23 cellular contexts compared by ENCODE assay signal in genomic region chr4:36283912-36284465, GRCh38. TPM values are rescaled to one million over a fixed set of nuclear protein-coding genes. Genes with fewer than 3 reads are reported as not detected.
A peak's percentile ranks its signal among the peaks of the same experiment; 100 is the strongest.
DNase-seq lines count a peak whose midpoint lies in the region; ATAC-seq and TF ChIP-seq lines count a peak whose summit lies in the region.
"Had no signal": no experiment of that assay in that cellular context is flagged by ENCODE, and none has a peak within 500 bp of the region (broad histone marks: within the 10 kb centered on the region; RNA-seq: fewer than 3 reads in every experiment).

No MANE protein-coding gene starts in this region.

- H3K27ac ChIP-seq in CD4-positive, alpha-beta T cell (ENCODE audit: low read depth, low read length): no peak overlapping the region
- no peak overlapping the region for H3K27ac ChIP-seq in Karpas-422 (ENCODE audit: low read length)
- H3K27ac ChIP-seq: thoracic aorta had no signal

- H3K9me2 ChIP-seq in Karpas-422 (replicated peaks; ENCODE audit: insufficient read depth, low read length): no peaks in the 10 kb centered on the region

- H3K9ac ChIP-seq in Karpas-422 (ENCODE audit: low read length): no peak overlapping the region

- H3K36me3 Mint-ChIP-seq in CD4-positive, alpha-beta T cell (ENCODE audit: low read depth): no peaks in the 10 kb centered on the region
- H3K36me3 Mint-ChIP-seq in central memory CD8-positive, alpha-beta T cell (ENCODE audit: insufficient read depth): peaks cover 34% of the 10 kb centered on the region
- H3K36me3 Mint-ChIP-seq in natural killer cell: peaks cover 13% of the 10 kb centered on the region
- H3K36me3 Mint-ChIP-seq: mesothelial cell of epicardium had no signal

- POLR2A ChIA-PET in CD4-positive, alpha-beta T cell (lab: Charles Lee): no interaction called here

- CTCF ChIA-PET in CD4-positive, alpha-beta T cell (lab: Charles Lee): no interaction called here

- H3K36me3 ChIP-seq in Karpas-422 (ENCODE audit: insufficient read depth, low read length): no peaks in the 10 kb centered on the region
- H3K36me3 ChIP-seq: adrenal gland, sigmoid colon, thoracic aorta had no signal

- no peaks in the 10 kb centered on the region for H3K9me3 ChIP-seq in CD4-positive, alpha-beta T cell (ENCODE audit: control insufficient read depth, low read length)
- no peaks in the 10 kb centered on the region; the same call in none of the 2 replicates for H3K9me3 ChIP-seq in Karpas-422 (ENCODE audit: low read length)
- H3K9me3 ChIP-seq: sigmoid colon, thoracic aorta had no signal

- no peak overlapping the region for H2AFZ ChIP-seq in Karpas-422 (ENCODE audit: low read length)

- TF ChIP-seq CTCF in CD4-positive, alpha-beta T cell (IDR thresholded peaks at IDR 0.05): no peak
- no peak for TF ChIP-seq CTCF in natural killer cell (IDR thresholded peaks at IDR 0.05)

- H3K4me1 Mint-ChIP-seq in CD4-positive, alpha-beta T cell (ENCODE audit: low read depth): peaks cover 20% of the 10 kb centered on the region
- H3K4me1 Mint-ChIP-seq in central memory CD8-positive, alpha-beta T cell: peaks cover 86% of the 10 kb centered on the region
- H3K4me1 Mint-ChIP-seq in natural killer cell: peaks cover 93 to 98% of the 10 kb centered on the region in 2 donors

- no peaks in the 10 kb centered on the region for H3K4me1 ChIP-seq in Karpas-422 (ENCODE audit: low read length)
- H3K4me1 ChIP-seq: adrenal gland had no signal

- no peaks in the 10 kb centered on the region for H3K79me2 ChIP-seq in Karpas-422 (ENCODE audit: low read length)

- no peak for DNase-seq in CD4-positive, alpha-beta T cell
- DNase-seq in G401 (ENCODE audit: low spot score) (peak; percentile 13), natural killer cell (no peak), Karpas-422 (no peak), DMS53 (lab: John Stamatoyannopoulos, UW) (no peak)
- no peak for DNase-seq in central memory CD8-positive, alpha-beta T cell (ENCODE audit: low spot score in 2 of 2)
- DNase-seq: adrenal gland; AML-193; cerebellar nuclear complex; foreskin fibroblast; GF-D8; IMR-90; left colon; NCI-H1930; NCI-H524; occipital lobe; Right ventricle myocardium superior; sigmoid colon; stimulated activated CD4-positive, alpha-beta T cell treated with anti-CD3 and anti-CD28 coated beads, Interleukin-1b, Interleukin-23, amount 100 ng/mL, for 48 hours had no signal

- H3K4me2 ChIP-seq in Karpas-422 (ENCODE audit: low read depth, low read length, poor library complexity, severe bottlenecking): no peak overlapping the region

- H3K27me3 ChIP-seq in CD4-positive, alpha-beta T cell (ENCODE audit: control insufficient read depth, insufficient read depth, low read length): no peaks in the 10 kb centered on the region
- no peaks in the 10 kb centered on the region for H3K27me3 ChIP-seq in Karpas-422 (ENCODE audit: low read length)
- H3K27me3 ChIP-seq: adrenal gland, sigmoid colon had no signal

- no peaks in the 10 kb centered on the region for H3K27me3 Mint-ChIP-seq in CD4-positive, alpha-beta T cell
- H3K27me3 Mint-ChIP-seq in central memory CD8-positive, alpha-beta T cell: no peaks in the 10 kb centered on the region
- H3K27me3 Mint-ChIP-seq in natural killer cell (ENCODE audit: low read depth in 2 of 2): no peaks in the 10 kb centered on the region

- peaks cover 3% of the 10 kb centered on the region for H3K9me3 Mint-ChIP-seq in CD4-positive, alpha-beta T cell
- no peaks in the 10 kb centered on the region for H3K9me3 Mint-ChIP-seq in central memory CD8-positive, alpha-beta T cell
- H3K9me3 Mint-ChIP-seq in natural killer cell: no peaks in the 10 kb centered on the region

- H3K4me3 Mint-ChIP-seq in CD4-positive, alpha-beta T cell: no peak overlapping the region
- peak overlapping the region; percentile 93 for H3K4me3 Mint-ChIP-seq in central memory CD8-positive, alpha-beta T cell
- peak overlapping the region; percentile 98 for H3K4me3 Mint-ChIP-seq in natural killer cell
- H3K4me3 Mint-ChIP-seq: mesothelial cell of epicardium had no signal

- intact Hi-C loops in CD4-positive, alpha-beta T cell (cut with DNase I, micrococcal nuclease): loop anchor here in 1 of 2 experiments (5.0 kb wide), 1 partner anchor 47 kb away; no protein-coding TSS in a partner anchor
- intact Hi-C loops in natural killer cell (cut with micrococcal nuclease): no loop called here

- in situ Hi-C loops in G401 (cut with HindIII; ENCODE audit: low sequenced_read_pairs): no loop called here

- no peaks in the 10 kb centered on the region for H4K20me1 ChIP-seq in Karpas-422 (ENCODE audit: insufficient read depth, low read depth, low read length)

- no peak overlapping the region for H3K4me3 ChIP-seq in Karpas-422 (ENCODE audit: low read length)
- H3K4me3 ChIP-seq: adrenal gland, sigmoid colon, thoracic aorta had no signal

- H3K27ac Mint-ChIP-seq in CD4-positive, alpha-beta T cell: peak overlapping the region; percentile 21
- H3K27ac Mint-ChIP-seq in central memory CD8-positive, alpha-beta T cell (ENCODE audit: low read depth): peak overlapping the region; percentile 99
- peak overlapping the region; percentile 98 for H3K27ac Mint-ChIP-seq in natural killer cell
- H3K27ac Mint-ChIP-seq: mesothelial cell of epicardium had no signal

- no peak for ATAC-seq in CD4-positive, alpha-beta T cell (ENCODE audit: poor library complexity)
- ATAC-seq in central memory CD8-positive, alpha-beta T cell (replicated peaks; ENCODE audit: extremely low read depth, poor library complexity, severe bottlenecking): no peak
- ATAC-seq in natural killer cell: no peak
- no peak for ATAC-seq in HG03457 (IDR thresholded peaks at IDR 0.05; ENCODE audit: unreplicated experiment)
- no peak for ATAC-seq in HG03108 (IDR thresholded peaks at IDR 0.05; ENCODE audit: unreplicated experiment)
- ATAC-seq: left colon had no signal

RNA-seq across cellular contexts. Expression of gene DTHD1, which starts 2.6 kb away (rescaled TPM):
- under 1 TPM; 0.11 to 0.16 TPM for total RNA-seq in CD4-positive, alpha-beta T cell
- not detected in 2 replicates for total RNA-seq in G401 (2014; rRNA removed; shearing (Covaris generic))
- total RNA-seq in natural killer cell: 10 to 100 TPM; 67.0 to 95.4 (median 81.5) TPM
- not detected in 2 replicates for total RNA-seq in Karpas-422 (2014; rRNA removed; shearing (Covaris generic); ENCODE audit: low replicate concordance)
- total RNA-seq: IMR-90, mesothelial cell of epicardium, Right ventricle myocardium superior had no signal

RNA-seq across cellular contexts. Expression of gene ARAP2, which starts 39.7 kb away (rescaled TPM):
- 10 to 100 TPM; 54.3 to 63.4 TPM for total RNA-seq in CD4-positive, alpha-beta T cell
- not detected in 2 replicates for total RNA-seq in G401 (2014; rRNA removed; shearing (Covaris generic))
- total RNA-seq in natural killer cell: 100 to 1,000 TPM; 199 to 295 (median 270) TPM
- 3.6 and 4.7 TPM in 2 replicates for total RNA-seq in Karpas-422 (2014; rRNA removed; shearing (Covaris generic); ENCODE audit: low replicate concordance)

Comparison
In these comparisons a context has a peak if more than half of its experiments do, and no peak if none do; other contexts are left out.
1. H3K27ac Mint-ChIP-seq: peak in every context shown above with its lines; median percentile 99 in central memory CD8-positive, alpha-beta T cell; 98 in natural killer cell; 21 in CD4-positive, alpha-beta T cell.
2. RNA of gene DTHD1, which starts 2.6 kb away (total RNA-seq): 67.0 to 95.4 TPM in natural killer cell; 0.11 to 0.16 TPM in CD4-positive, alpha-beta T cell, not detected in G401 and not detected in Karpas-422; every median in the first group is over 10 times any median in the second.